Comparison of ENCODE assay signal across 1 cellular context in genomic region chr10:119725550-119726290, GRCh38.
TF ChIP-seq lines count a peak whose summit lies in the region.

TSS of gene INPP5F (plus strand) at chr10:119726050. CDS start at chr10:119726263, 213 bp downstream.

TF ChIP-seq in WTC11, 78 proteins besides CTCF, POLR2A, EP300 and RAD21 (continued from another document):
- TF ChIP-seq ZSCAN18 (CRISPR knock-in tag; IDR thresholded peaks at IDR 0.05) (no peak), IRF1 (CRISPR knock-in tag; IDR thresholded peaks at IDR 0.05) (peak; percentile 26; the same call in 1 of the 2 replicates), KAT7 (CRISPR knock-in tag; IDR thresholded peaks at IDR 0.05; ENCODE audit: borderline replicate concordance) (no peak; the same call in 1 of the 2 replicates), SOX15 (CRISPR knock-in tag; IDR thresholded peaks at IDR 0.05) (no peak), ATF3 (CRISPR knock-in tag; conservative IDR thresholded peaks at IDR 0.05) (no peak), E2F4 (CRISPR knock-in tag; IDR thresholded peaks at IDR 0.05; ENCODE audit: borderline replicate concordance, low read depth) (no peak), NR1H2 (CRISPR knock-in tag; IDR thresholded peaks at IDR 0.05) (no peak), TP53 (CRISPR knock-in tag; IDR thresholded peaks at IDR 0.05) (no peak), ZNF512 (CRISPR knock-in tag; IDR thresholded peaks at IDR 0.05; ENCODE audit: borderline replicate concordance) (no peak), ZBTB43 (CRISPR knock-in tag; IDR thresholded peaks at IDR 0.05) (peak; percentile 66; the same call in 1 of the 2 replicates), SMAD3 (CRISPR knock-in tag; IDR thresholded peaks at IDR 0.05; ENCODE audit: borderline replicate concordance) (0 out of 2 replicates have a peak, but pooled peaks have one; percentile 43), MAX (CRISPR knock-in tag; IDR thresholded peaks at IDR 0.05) (peak; percentile 65; the same call in 1 of the 2 replicates), TEAD1 (CRISPR knock-in tag; IDR thresholded peaks at IDR 0.05) (peak; percentile 12; the same call in 1 of the 2 replicates), ELF4 (CRISPR knock-in tag; IDR thresholded peaks at IDR 0.05; ENCODE audit: low read depth) (peak; percentile 30; the same call in 1 of the 2 replicates), ZNF396 (CRISPR knock-in tag; IDR thresholded peaks at IDR 0.05; ENCODE audit: borderline replicate concordance) (no peak), RELA (CRISPR knock-in tag; IDR thresholded peaks at IDR 0.05; ENCODE audit: borderline replicate concordance) (0 out of 2 replicates have a peak, but pooled peaks have one; percentile 45), ESRRA (CRISPR knock-in tag; IDR thresholded peaks at IDR 0.05; ENCODE audit: borderline replicate concordance) (no peak), GABPB1 (CRISPR knock-in tag; IDR thresholded peaks at IDR 0.05) (peak; percentile 40; the same call in 1 of the 2 replicates), ZNF263 (CRISPR knock-in tag; IDR thresholded peaks at IDR 0.05; ENCODE audit: low read depth) (no peak), TCF7 (CRISPR knock-in tag; IDR thresholded peaks at IDR 0.05; ENCODE audit: low read depth) (no peak), PRRX2 (CRISPR knock-in tag; IDR thresholded peaks at IDR 0.05) (no peak), HMGXB4 (CRISPR knock-in tag; IDR thresholded peaks at IDR 0.05) (peak; percentile 42; the same call in 1 of the 2 replicates), MXD4 (CRISPR knock-in tag; IDR thresholded peaks at IDR 0.05; ENCODE audit: borderline replicate concordance) (no peak), ATF6 (CRISPR knock-in tag; IDR thresholded peaks at IDR 0.05) (no peak)
TF ChIP-seq in WTC11: peak in this region for 14.
